In the genomic region with DNA sequence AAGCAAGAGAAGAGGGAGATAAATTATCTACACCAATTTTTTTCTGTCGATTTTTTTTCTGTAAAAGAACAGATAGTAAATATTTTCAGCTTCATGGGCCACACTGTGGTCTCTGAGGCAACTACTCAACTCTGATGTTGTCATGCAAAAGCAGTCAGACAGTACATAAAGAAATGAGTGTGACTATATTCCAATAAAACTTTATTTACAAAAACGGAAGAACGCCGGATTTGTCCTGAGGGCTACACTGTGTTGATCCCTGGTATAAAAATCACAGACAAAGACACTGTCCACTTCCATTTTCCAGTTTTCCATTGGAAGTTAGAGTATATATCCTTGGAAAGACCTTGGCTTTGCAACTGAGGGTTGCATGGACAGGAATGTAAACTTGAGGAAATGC, we compare ENCODE assay signal across 32 cellular contexts. TPM values are rescaled to one million over a fixed set of nuclear protein-coding genes. Genes with fewer than 3 reads are reported as not detected.
"Had no signal": no experiment of that assay in that cellular context is flagged by ENCODE, and none has a peak within 500 bp of the region (broad histone marks: within the 10 kb centered on the region; RNA-seq: fewer than 3 reads in every experiment).

No MANE protein-coding gene starts in this region.

- H3K27me3 ChIP-seq: ascending aorta, cardiac muscle cell, Peyer's patch, SJSA1 had no signal

- H3K36me3 ChIP-seq: ascending aorta, cardiac muscle cell, Peyer's patch, SJSA1 had no signal

- H3K4me3 Mint-ChIP-seq: activated CD4-positive, alpha-beta T cell treated with anti-CD3 and anti-CD28 coated beads, Interleukin-2, amount 10 ng/mL, durations not matched to agents 24 days and 14 days; activated CD8-positive, alpha-beta T cell treated with anti-CD3 and anti-CD28 coated beads, Interleukin-2, amount 10 ng/mL, durations not matched to agents 7 days and 5 days; activated naive CD4-positive, alpha-beta T cell treated with anti-CD3 and anti-CD28 coated beads, Interleukin-2, amount 50 U/mL, for 24 hours; activated naive CD8-positive, alpha-beta T cell treated with anti-CD3 and anti-CD28 coated beads, Interleukin-2, amount 10 ng/mL, durations not matched to agents 7 days and 5 days; activated T-cell treated with anti-CD3 and anti-CD28 coated beads, Interleukin-2, amount 50 U/mL, for 24 hours; T-helper 1 cell treated with Interleukin-12 subunit alpha and Interleukin-12 subunit beta and Interleukin-4 antibody, amounts not matched to agents 30 μg/mL and 1 μg/mL, for 36 hours; T-helper 2 cell treated with Interferon-gamma antibody and Interleukin-4, amounts not matched to agents 5 μg/mL and 100 μg/mL, for 36 hours had no signal

- DNase-seq: activated CD4-positive, alpha-beta T cell treated with anti-CD3 and anti-CD28 coated beads, Interleukin-2, amount 10 ng/mL, durations not matched to agents 24 days and 14 days; activated CD4-positive, alpha-beta T cell treated with anti-CD3 and anti-CD28 coated beads, Interleukin-2, amount 50 U/mL, for 4 hours; activated CD8-positive, alpha-beta T cell treated with anti-CD3 and anti-CD28 coated beads, Interleukin-2, amount 10 ng/mL, durations not matched to agents 7 days and 5 days; activated gamma-delta T cell; activated naive CD4-positive, alpha-beta T cell treated with Interleukin-2 at 50 U/mL for 16 hours; activated naive CD8-positive, alpha-beta T cell treated with anti-CD3 and anti-CD28 coated beads, Interleukin-2, amount 10 ng/mL, durations not matched to agents 7 days and 5 days; activated T-cell treated with anti-CD3 and anti-CD28 coated beads, Interleukin-2, amount 50 U/mL, for 24 hours; amygdala; MM.1S; NCI-H1092; NCI-H1436 treated with DMSO at 0.1 percent for 48 hours; NCI-H1694 treated with DMSO at 0.1 percent for 48 hours; NCI-H2029; NCI-H2171; NCI-H510A; NCI-H526; NCI-H748 treated with DMSO at 0.1 percent for 48 hours; NK-92 treated with Interleukin-12 subunit alpha and Interleukin-12 subunit beta, amount 100 ng/mL, for 24 hours; PC-3; Peyer's patch; Right ventricle myocardium superior; RPMI8226; SK-N-SH had no signal

- H3K9ac ChIP-seq: KMS-11, SK-N-SH had no signal

- H3K9me3 ChIP-seq: ascending aorta, Peyer's patch, SJSA1, SK-N-SH had no signal

- FAIRE-seq: TTC549 had no signal

- H3K27ac ChIP-seq: ascending aorta, cardiac muscle cell, KMS-11, Peyer's patch, SJSA1 had no signal

- H3K4me3 ChIP-seq: ascending aorta, cardiac muscle cell, Peyer's patch, SJSA1 had no signal

- H3K27me3 Mint-ChIP-seq: activated CD4-positive, alpha-beta T cell treated with anti-CD3 and anti-CD28 coated beads, Interleukin-2, amount 10 ng/mL, durations not matched to agents 24 days and 14 days had no signal

- H3K4me2 ChIP-seq: KMS-11, SK-N-SH had no signal

- H3K27ac Mint-ChIP-seq: activated CD4-positive, alpha-beta T cell treated with anti-CD3 and anti-CD28 coated beads, Interleukin-2, amount 10 ng/mL, durations not matched to agents 24 days and 14 days; activated CD8-positive, alpha-beta T cell treated with anti-CD3 and anti-CD28 coated beads, Interleukin-2, amount 10 ng/mL, durations not matched to agents 7 days and 5 days; activated naive CD4-positive, alpha-beta T cell treated with anti-CD3 and anti-CD28 coated beads, Interleukin-2, amount 50 U/mL, for 24 hours; activated naive CD8-positive, alpha-beta T cell treated with anti-CD3 and anti-CD28 coated beads, Interleukin-2, amount 10 ng/mL, durations not matched to agents 7 days and 5 days; activated T-cell treated with anti-CD3 and anti-CD28 coated beads, Interleukin-2, amount 50 U/mL, for 24 hours; activated T-helper 2 cell treated with anti-CD3 and anti-CD28 coated beads, Interferon-gamma antibody, Interleukin-2, Interleukin-4, amounts not matched to agents 10 μg/mL and 5 μg/mL and 100 μg/mL, durations not matched to agents 14 hours and 24 hours and 36 hours; T-helper 1 cell treated with Interleukin-12 subunit alpha and Interleukin-12 subunit beta and Interleukin-4 antibody, amounts not matched to agents 30 μg/mL and 1 μg/mL, for 36 hours; T-helper 2 cell treated with Interferon-gamma antibody and Interleukin-4, amounts not matched to agents 5 μg/mL and 100 μg/mL, for 36 hours had no signal

- H3K4me1 ChIP-seq: ascending aorta, Peyer's patch, SJSA1 had no signal

RNA-seq across cellular contexts. Expression of a gene that starts 18.0 kb away (rescaled TPM):
- total RNA-seq: activated CD4-positive, alpha-beta T cell treated with anti-CD3 and anti-CD28 coated beads, Interleukin-2, amount 10 ng/mL, durations not matched to agents 24 days and 14 days; activated CD8-positive, alpha-beta T cell treated with anti-CD3 and anti-CD28 coated beads, Interleukin-2, amount 10 ng/mL, durations not matched to agents 7 days and 5 days; activated naive CD8-positive, alpha-beta T cell treated with anti-CD3 and anti-CD28 coated beads, Interleukin-2, amount 10 ng/mL, durations not matched to agents 7 days and 5 days; activated T-helper 2 cell treated with anti-CD3 and anti-CD28 coated beads, Interferon-gamma antibody, Interleukin-2, Interleukin-4, amounts not matched to agents 10 μg/mL and 5 μg/mL and 100 μg/mL, durations not matched to agents 14 hours and 24 hours and 36 hours; ascending aorta; Peyer's patch; Right ventricle myocardium superior; SJSA1 had no signal
- polyA plus RNA-seq: SK-N-SH had no signal

RNA-seq across cellular contexts. Expression of a gene that starts 38.6 kb away (rescaled TPM):
- total RNA-seq: activated CD4-positive, alpha-beta T cell treated with anti-CD3 and anti-CD28 coated beads, Interleukin-2, amount 10 ng/mL, durations not matched to agents 24 days and 14 days; activated CD8-positive, alpha-beta T cell treated with anti-CD3 and anti-CD28 coated beads, Interleukin-2, amount 10 ng/mL, durations not matched to agents 7 days and 5 days; activated naive CD8-positive, alpha-beta T cell treated with anti-CD3 and anti-CD28 coated beads, Interleukin-2, amount 10 ng/mL, durations not matched to agents 7 days and 5 days; activated T-helper 2 cell treated with anti-CD3 and anti-CD28 coated beads, Interferon-gamma antibody, Interleukin-2, Interleukin-4, amounts not matched to agents 10 μg/mL and 5 μg/mL and 100 μg/mL, durations not matched to agents 14 hours and 24 hours and 36 hours had no signal
- polyA plus RNA-seq: SK-N-SH had no signal
